Comparison of ENCODE assay signal across 16 cellular contexts in the genomic region with DNA sequence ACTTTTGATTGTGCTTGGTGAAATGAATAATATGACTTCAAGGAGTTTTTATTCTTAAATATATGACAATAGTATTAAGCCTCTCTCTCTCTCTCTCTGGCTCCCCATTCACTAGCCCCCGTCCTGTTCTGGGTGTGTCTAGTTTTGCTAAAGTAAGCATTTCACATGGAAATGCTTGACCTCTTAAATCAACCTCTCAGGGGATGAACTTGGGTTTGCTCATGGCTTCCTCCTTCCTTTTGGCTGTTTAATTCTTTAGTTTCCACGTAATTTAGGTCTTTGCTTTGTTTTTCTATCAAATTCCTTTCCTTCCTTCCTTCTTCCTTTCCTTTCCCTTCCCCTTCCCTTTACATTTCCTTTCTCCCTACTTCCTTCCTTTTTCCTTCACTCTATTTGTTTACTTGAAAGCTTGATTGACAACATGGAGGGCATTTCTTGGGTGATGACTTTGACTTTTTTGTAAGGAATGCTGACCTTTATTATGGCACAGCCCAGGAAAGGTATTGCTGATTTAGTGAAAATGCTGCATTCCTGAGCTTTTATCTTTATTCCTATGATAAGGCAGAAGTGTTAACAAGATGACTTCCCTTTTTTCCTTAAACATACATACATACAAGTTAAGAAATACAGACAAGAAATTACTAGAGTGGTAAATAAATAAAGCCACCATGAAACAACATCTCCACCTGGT. TPM values are rescaled to one million over a fixed set of nuclear protein-coding genes. Genes with fewer than 3 reads are reported as not detected.
A peak's percentile ranks its signal among the peaks of the same experiment; 100 is the strongest.
DNase-seq lines count a peak whose midpoint lies in the region; ATAC-seq and TF ChIP-seq lines count a peak whose summit lies in the region.
"Had no signal": no experiment of that assay in that cellular context is flagged by ENCODE, and none has a peak within 500 bp of the region (broad histone marks: within the 10 kb centered on the region; RNA-seq: fewer than 3 reads in every experiment).

No MANE protein-coding gene starts in this region.

- CTCF ChIA-PET in HEK293 (lab: Yijun Ruan, JAX) = no interaction called here

- 46 to 50% (median 47%) methylated on average over 2 of the region's 2 CpGs for WGBS in heart left ventricle, 4 donors
- WGBS in spleen, 5 donors = 54 to 80% (median 58%) methylated on average over 2 of the region's 2 CpGs

- no peak overlapping the region for H3K4me3 ChIP-seq in heart left ventricle
- H3K4me3 ChIP-seq in HEK293 (ENCODE audit: low read depth, low read length) = no peak overlapping the region
- peak overlapping the region; percentile 89 for H3K4me3 ChIP-seq in epithelial cell of proximal tubule (ENCODE audit: low read depth, low read length)
- no peak overlapping the region for H3K4me3 ChIP-seq in spleen
- H3K4me3 ChIP-seq: K562 had no signal

- ATAC-seq in heart left ventricle (peak in 2 of 4 donors; percentile 26 to 51), Right ventricle myocardium superior (ENCODE audit: poor library complexity) (no peak)
- ATAC-seq: activated CD4-positive, alpha-beta T cell treated with anti-CD3 and anti-CD28 coated beads for 36 hours; K562 had no signal

- no peak for TF ChIP-seq CTCF in heart left ventricle (IDR thresholded peaks at IDR 0.05)
- TF ChIP-seq CTCF in HEK293 (tag by site-specific recombination; IDR thresholded peaks at IDR 0.05) = no peak
- no peak for TF ChIP-seq CTCF in epithelial cell of proximal tubule (conservative IDR thresholded peaks at IDR 0.05; ENCODE audit: low read depth, low read length)
- TF ChIP-seq CTCF in spleen (IDR thresholded peaks at IDR 0.05 in 8 of 11, conservative IDR thresholded peaks at IDR 0.05 in 3 of 11) = no peak

- peaks cover 0 to 4% (median 0%) of the 10 kb centered on the region in 9 donors for H3K27me3 ChIP-seq in heart left ventricle
- H3K27me3 ChIP-seq in spleen (replicated peaks in 1 of 7) = peaks cover 0 to 25% (median 4%) of the 10 kb centered on the region in 7 donors

- DNase-seq in heart left ventricle = no peak
- no peak for DNase-seq in Right ventricle myocardium superior
- DNase-seq in epithelial cell of proximal tubule (ENCODE audit: low read depth) = no peak
- DNase-seq in spleen = no peak
- DNase-seq in SHP77 treated with DMSO at 0.1 percent for 48 hours (lab: John Stamatoyannopoulos, UW) = no peak
- DNase-seq in RPMI8226 = no peak
- DNase-seq in DMS 273 treated with DMSO at 0.1 percent for 48 hours (lab: John Stamatoyannopoulos, UW) = no peak
- DNase-seq: activated CD4-positive, alpha-beta T cell treated with anti-CD3 and anti-CD28 coated beads for 36 hours; aorta; NCI-H1092; NCI-H2107; nucleus accumbens; right cardiac atrium; stimulated activated CD4-positive, alpha-beta T cell treated with anti-CD3 and anti-CD28 coated beads, Interleukin-2, amount 100 ng/mL, for 24 hours had no signal

- H3K36me3 ChIP-seq in heart left ventricle = no peaks in the 10 kb centered on the region
- H3K36me3 ChIP-seq in HEK293 (ENCODE audit: control insufficient read depth in 2 of 2, insufficient read depth in 1 of 2, low read length in 2 of 2) = no peaks in the 10 kb centered on the region
- no peaks in the 10 kb centered on the region for H3K36me3 ChIP-seq in spleen

- intact Hi-C loops in heart left ventricle (cut with DNase I) (loop anchor here in 7 of 10 donors (5.0 to 10.0 kb wide), 5 partner anchors 42 to 58 kb away; no protein-coding TSS in a partner anchor), Right ventricle myocardium superior (cut with DNase I) (no loop called here), spleen (cut with DNase I; ENCODE audit: low total_unique reads) (no loop called here)

- no peak for TF ChIP-seq POLR2A in heart left ventricle (IDR thresholded peaks at IDR 0.05)
- TF ChIP-seq POLR2A in spleen (IDR thresholded peaks at IDR 0.05) = no peak

- H3K9me3 ChIP-seq in heart left ventricle = no peaks in the 10 kb centered on the region
- no peaks in the 10 kb centered on the region for H3K9me3 ChIP-seq in HEK293 (ENCODE audit: control insufficient read depth, insufficient read depth, low read depth, low read length)
- no peaks in the 10 kb centered on the region for H3K9me3 ChIP-seq in spleen

- POLR2A ChIA-PET in HEK293 (lab: Yijun Ruan, JAX) = no interaction called here

- H3K27ac ChIP-seq in heart left ventricle (peak overlapping the region in 8 of 12 donors; percentile 9 to 55 (median 30)), HEK293 (ENCODE audit: extremely low read depth, low read depth, low read length) (no peak overlapping the region), spleen (peak overlapping the region in 7 of 8 donors; percentile 15 to 81 (median 78))

- H3K4me1 ChIP-seq in heart left ventricle = peaks cover 4 to 54% (median 32%) of the 10 kb centered on the region in 12 donors
- H3K4me1 ChIP-seq in HEK293 (ENCODE audit: control insufficient read depth, insufficient read depth, low read length) = no peaks in the 10 kb centered on the region
- H3K4me1 ChIP-seq in spleen = peaks cover 3 to 41% (median 27%) of the 10 kb centered on the region in 6 donors

TF ChIP-seq in HEK293, 187 proteins besides CTCF, POLR2A, EP300 and RAD21:
- peak; percentile 74; the same call in 1 of the 2 replicates for TF ChIP-seq PRDM1 (tag by site-specific recombination; IDR thresholded peaks at IDR 0.05)
- no peak for TF ChIP-seq SALL2 (tag by site-specific recombination; IDR thresholded peaks at IDR 0.05; ENCODE audit: borderline replicate concordance)

RNA-seq across cellular contexts. Expression of a gene that starts 3.6 kb away (rescaled TPM):
- 10 to 100 TPM in 3 of 9 donors, 1 to 10 TPM in 6; 5.6 to 16.1 (median 8.6) TPM for total RNA-seq in heart left ventricle
- polyA plus RNA-seq in heart left ventricle = 1 to 10 TPM; 3.4 TPM
- 3.8 TPM for total RNA-seq in Right ventricle myocardium superior
- 52.9 and 104 TPM in 2 replicates for total RNA-seq in epithelial cell of proximal tubule
- 10 to 100 TPM; 13.1 to 28.6 (median 19.6) TPM for total RNA-seq in spleen
- 1 to 10 TPM; 1.3 to 4.5 (median 1.7) TPM for polyA plus RNA-seq in spleen
- polyA plus RNA-seq: K562 had no signal

Comparison
In these comparisons a context has a peak if more than half of its experiments do, and no peak if none do; other contexts are left out.
1. intact Hi-C loops: an anchor here in heart left ventricle (5.0 to 10.0 kb wide); none called in Right ventricle myocardium superior and spleen.